ENCODE assay signal across 10 cellular contexts in genomic region chr12:46964496-46965098, GRCh38.
A peak's percentile ranks its signal among the peaks of the same experiment; 100 is the strongest.
DNase-seq lines count a peak whose midpoint lies in the region; ATAC-seq and TF ChIP-seq lines count a peak whose summit lies in the region.
"Had no signal": no experiment of that assay in that cellular context is flagged by ENCODE, and none has a peak within 500 bp of the region (broad histone marks: within the 10 kb centered on the region; RNA-seq: fewer than 3 reads in every experiment).

No MANE protein-coding gene starts in this region.

- TF ChIP-seq CTCF in fibroblast of villous mesenchyme (IDR thresholded peaks at IDR 0.05; ENCODE audit: insufficient read depth, low read depth, low read length) (no peak), neural progenitor cell (IDR thresholded peaks at IDR 0.05) (no peak)

- H3K27ac ChIP-seq in neural progenitor cell = peak overlapping the region; percentile 91

- H3K4me3 Mint-ChIP-seq in neural progenitor cell = no peak overlapping the region
- no peak overlapping the region for H3K4me3 Mint-ChIP-seq in activated T-cell treated with anti-CD3 and anti-CD28 coated beads, Interleukin-2, amount 50 U/mL, for 24 hours
- H3K4me3 Mint-ChIP-seq: stimulated activated memory B cell treated with anti-CD40 and anti-IgM and Interleukin-4, amounts not matched to agents 10 μg/mL and 1 μg/mL and 100 μg/mL, for 72 hours had no signal

- no peak overlapping the region for H2AFZ ChIP-seq in neural progenitor cell (replicated peaks)

- H3K9me3 Mint-ChIP-seq in neural progenitor cell = no peaks in the 10 kb centered on the region
- H3K9me3 Mint-ChIP-seq in activated T-cell treated with anti-CD3 and anti-CD28 coated beads, Interleukin-2, amount 50 U/mL, for 24 hours = no peaks in the 10 kb centered on the region
- H3K9me3 Mint-ChIP-seq: stimulated activated memory B cell treated with anti-CD40 and anti-IgM and Interleukin-4, amounts not matched to agents 10 μg/mL and 1 μg/mL and 100 μg/mL, for 72 hours had no signal

- no peaks in the 10 kb centered on the region for H3K36me3 Mint-ChIP-seq in neural progenitor cell
- no peaks in the 10 kb centered on the region for H3K36me3 Mint-ChIP-seq in activated T-cell treated with anti-CD3 and anti-CD28 coated beads, Interleukin-2, amount 50 U/mL, for 24 hours (ENCODE audit: low read depth)
- H3K36me3 Mint-ChIP-seq: stimulated activated memory B cell treated with anti-CD40 and anti-IgM and Interleukin-4, amounts not matched to agents 10 μg/mL and 1 μg/mL and 100 μg/mL, for 72 hours had no signal

- H3K4me1 ChIP-seq in neural progenitor cell = peaks cover 28% of the 10 kb centered on the region

- H3K36me3 ChIP-seq in neural progenitor cell = no peaks in the 10 kb centered on the region

- H3F3A ChIP-seq in neural progenitor cell (ENCODE audit: low read depth) = peaks cover 22% of the 10 kb centered on the region

- no peaks in the 10 kb centered on the region for H3K9me3 ChIP-seq in neural progenitor cell (ENCODE audit: low read depth)

- H3K27me3 ChIP-seq in neural progenitor cell = no peaks in the 10 kb centered on the region

- DNase-seq in ELF-1 (ENCODE audit: low read depth, low spot score) (peak; percentile 86), fibroblast of villous mesenchyme (ENCODE audit: low read depth) (peak; percentile 74), neural progenitor cell (ENCODE audit: low spot score) (peak; percentile 91), NCI-H1436 treated with DMSO at 0.1 percent for 48 hours (lab: John Stamatoyannopoulos, UW) (no peak), UCSD-AML1 (lab: John Stamatoyannopoulos, UW; ENCODE audit: unreplicated experiment) (no peak), NCI-H524 treated with DMSO at 0.1 percent for 48 hours (lab: John Stamatoyannopoulos, UW) (no peak)
- no peak for DNase-seq in activated T-cell treated with anti-CD3 and anti-CD28 coated beads, Interleukin-2, amount 50 U/mL, for 24 hours
- DNase-seq: posterior cingulate gyrus had no signal

- peak overlapping the region; percentile 64 for H3K4me2 ChIP-seq in neural progenitor cell

- H3K79me2 ChIP-seq in neural progenitor cell (ENCODE audit: low read depth) = no peaks in the 10 kb centered on the region

- no peaks in the 10 kb centered on the region for H4K20me1 ChIP-seq in neural progenitor cell (ENCODE audit: low read depth)

- no peak overlapping the region for H3K27ac Mint-ChIP-seq in neural progenitor cell
- no peak overlapping the region for H3K27ac Mint-ChIP-seq in activated T-cell treated with anti-CD3 and anti-CD28 coated beads, Interleukin-2, amount 50 U/mL, for 24 hours
- H3K27ac Mint-ChIP-seq: stimulated activated memory B cell treated with anti-CD40 and anti-IgM and Interleukin-4, amounts not matched to agents 10 μg/mL and 1 μg/mL and 100 μg/mL, for 72 hours had no signal

- H3K4me1 Mint-ChIP-seq in neural progenitor cell = peaks cover 13% of the 10 kb centered on the region
- H3K4me1 Mint-ChIP-seq in activated T-cell treated with anti-CD3 and anti-CD28 coated beads, Interleukin-2, amount 50 U/mL, for 24 hours (ENCODE audit: low read depth) = no peaks in the 10 kb centered on the region
- H3K4me1 Mint-ChIP-seq: stimulated activated memory B cell treated with anti-CD40 and anti-IgM and Interleukin-4, amounts not matched to agents 10 μg/mL and 1 μg/mL and 100 μg/mL, for 72 hours had no signal

- no peaks in the 10 kb centered on the region for H3K27me3 Mint-ChIP-seq in neural progenitor cell (ENCODE audit: insufficient read depth, low read depth)
- peaks cover 13% of the 10 kb centered on the region for H3K27me3 Mint-ChIP-seq in activated T-cell treated with anti-CD3 and anti-CD28 coated beads, Interleukin-2, amount 50 U/mL, for 24 hours
- H3K27me3 Mint-ChIP-seq: stimulated activated memory B cell treated with anti-CD40 and anti-IgM and Interleukin-4, amounts not matched to agents 10 μg/mL and 1 μg/mL and 100 μg/mL, for 72 hours had no signal

- H3K4me3 ChIP-seq in fibroblast of villous mesenchyme (ENCODE audit: low read depth, low read length) (peak overlapping the region; percentile 27), neural progenitor cell (peak overlapping the region; percentile 18)

- peak; percentile 89 for ATAC-seq in SK-N-SH treated with all-trans-retinoic acid at 6 μM for 48 hours
- ATAC-seq: stimulated activated memory B cell treated with anti-CD40 and anti-IgM and Interleukin-4, amounts not matched to agents 10 μg/mL and 1 μg/mL and 100 μg/mL, for 72 hours had no signal

- no peak overlapping the region for H3K9ac ChIP-seq in neural progenitor cell

TF ChIP-seq in SK-N-SH treated with all-trans-retinoic acid at 6 μM for 48 hours, 23 proteins besides CTCF, POLR2A, EP300 and RAD21:
- TF ChIP-seq CSDC2 (CRISPR knock-in tag; IDR thresholded peaks at IDR 0.05) (no peak), ISL1 (CRISPR knock-in tag; IDR thresholded peaks at IDR 0.05) (no peak), ZC3H10 (CRISPR knock-in tag; IDR thresholded peaks at IDR 0.05) (no peak), ZFP30 (CRISPR knock-in tag; IDR thresholded peaks at IDR 0.05) (no peak), PPARA (CRISPR knock-in tag; IDR thresholded peaks at IDR 0.05; ENCODE audit: borderline replicate concordance) (no peak), ZNF70 (CRISPR knock-in tag; IDR thresholded peaks at IDR 0.05) (no peak), TSHZ2 (CRISPR knock-in tag; IDR thresholded peaks at IDR 0.05) (no peak), CREB5 (CRISPR knock-in tag; IDR thresholded peaks at IDR 0.05; ENCODE audit: low read depth) (no peak), GLIS3 (CRISPR knock-in tag; IDR thresholded peaks at IDR 0.05) (no peak), PATZ1 (CRISPR knock-in tag; IDR thresholded peaks at IDR 0.05; ENCODE audit: borderline replicate concordance) (no peak), TOX (CRISPR knock-in tag; IDR thresholded peaks at IDR 0.05; ENCODE audit: borderline replicate concordance) (no peak), TCF4 (CRISPR knock-in tag; IDR thresholded peaks at IDR 0.05; ENCODE audit: borderline replicate concordance) (no peak), ZNF565 (CRISPR knock-in tag; conservative IDR thresholded peaks at IDR 0.05; ENCODE audit: low read depth) (no peak), OSR1 (CRISPR knock-in tag; IDR thresholded peaks at IDR 0.05) (no peak), RARB (CRISPR knock-in tag; IDR thresholded peaks at IDR 0.05) (no peak), ESRRG (CRISPR knock-in tag; IDR thresholded peaks at IDR 0.05) (no peak), ARNTL (CRISPR knock-in tag; IDR thresholded peaks at IDR 0.05; ENCODE audit: borderline replicate concordance, low read depth) (no peak), ZNF8 (CRISPR knock-in tag; IDR thresholded peaks at IDR 0.05) (no peak), BACH2 (CRISPR knock-in tag; IDR thresholded peaks at IDR 0.05; ENCODE audit: borderline replicate concordance) (no peak), ZFP3 (CRISPR knock-in tag; IDR thresholded peaks at IDR 0.05) (no peak)

Comparison
In these comparisons a context has a peak if more than half of its experiments do, and no peak if none do; other contexts are left out.
1. DNase-seq: peak in ELF-1 (single experiment), fibroblast of villous mesenchyme (single experiment) and neural progenitor cell (single experiment); none in NCI-H1436 treated with DMSO at 0.1 percent for 48 hours (single experiment), activated T-cell treated with anti-CD3 and anti-CD28 coated beads, Interleukin-2, amount 50 U/mL, for 24 hours (single experiment), UCSD-AML1 (single experiment) and NCI-H524 treated with DMSO at 0.1 percent for 48 hours (single experiment).